In the genomic region with DNA sequence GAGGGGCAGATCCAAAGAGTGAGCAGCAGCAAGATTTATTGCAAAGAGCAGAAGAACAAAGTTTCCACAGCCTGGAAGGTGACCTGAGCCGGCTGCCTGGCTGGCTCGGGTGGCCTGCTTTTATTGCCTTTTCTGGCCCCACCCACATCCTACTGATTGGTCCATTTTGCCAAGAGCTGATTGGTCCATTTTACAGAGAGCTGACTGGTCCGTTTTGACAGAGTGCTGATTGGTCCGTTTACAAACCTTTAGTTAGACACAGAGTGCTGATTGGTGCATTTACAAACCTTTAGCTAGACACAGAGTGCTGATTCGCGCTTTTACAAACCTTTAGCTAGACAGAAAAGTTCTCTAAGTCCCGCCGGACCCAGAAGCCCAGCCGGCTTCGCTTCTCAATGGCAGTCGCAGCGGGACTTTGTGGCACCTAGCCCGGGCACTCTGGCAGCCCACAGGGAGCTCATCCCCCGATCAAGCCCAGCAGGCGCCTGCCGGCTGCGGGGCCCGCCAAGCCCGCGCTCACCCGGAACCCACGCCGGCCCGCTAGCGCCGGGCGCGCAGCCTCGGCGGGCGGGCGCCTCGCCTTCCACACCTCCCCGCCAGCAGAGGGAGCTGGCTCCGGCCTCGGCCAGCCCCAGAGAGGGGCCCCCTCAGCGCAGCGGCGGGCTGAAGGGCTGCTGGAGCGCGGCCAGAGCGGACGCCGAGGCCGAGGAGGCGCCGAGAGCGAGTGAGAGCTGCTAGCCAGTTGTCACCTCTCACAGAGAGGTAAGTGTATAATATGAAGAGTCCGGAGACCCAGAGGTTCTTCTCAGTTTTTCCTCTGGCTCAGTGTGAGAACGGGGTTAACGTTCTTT, we compare ENCODE assay signal across 8 cellular contexts.
DNase-seq lines count a peak whose midpoint lies in the region; ATAC-seq, FAIRE-seq and TF ChIP-seq lines count a peak whose summit lies in the region.

No MANE protein-coding gene starts in this region.

- no peaks in the 10 kb centered on the region for H3K79me2 ChIP-seq in astrocyte (ENCODE audit: insufficient read depth, low read length)

- DNase-seq in astrocyte (ENCODE audit: low read depth) = no peak
- DNase-seq in kidney = peak; percentile 82
- DNase-seq in thoracic aorta (ENCODE audit: low spot score) = no peak
- no peak for DNase-seq in NK-92 (lab: John Stamatoyannopoulos, UW; ENCODE audit: unreplicated experiment)
- DNase-seq in NCI-H774 (lab: John Stamatoyannopoulos, UW) = no peak
- DNase-seq in T-helper 2 cell treated with Interferon-gamma antibody and Interleukin-4, amounts not matched to agents 5 μg/mL and 100 μg/mL, for 36 hours (ENCODE audit: low spot score) = no peak

- H3K27me3 ChIP-seq in astrocyte (ENCODE audit: insufficient read depth, low read length) (no peaks in the 10 kb centered on the region), thoracic aorta (replicated peaks; ENCODE audit: insufficient read depth) (no peaks in the 10 kb centered on the region)

- H3K27me3 Mint-ChIP-seq in astrocyte (ENCODE audit: low read depth, unreplicated experiment) = no peaks in the 10 kb centered on the region
- H3K27me3 Mint-ChIP-seq in T-helper 2 cell treated with Interferon-gamma antibody and Interleukin-4, amounts not matched to agents 5 μg/mL and 100 μg/mL, for 36 hours (ENCODE audit: low read depth) = no peaks in the 10 kb centered on the region

- H3K36me3 ChIP-seq in astrocyte (ENCODE audit: insufficient read depth, low read length) (no peaks in the 10 kb centered on the region), kidney (ENCODE audit: control insufficient read depth in 1 of 2, insufficient read depth in 2 of 2, low read length in 2 of 2) (no peaks in the 10 kb centered on the region), thoracic aorta (no peaks in the 10 kb centered on the region)

- H3K4me1 Mint-ChIP-seq in astrocyte (ENCODE audit: low read depth, unreplicated experiment) = no peaks in the 10 kb centered on the region
- H3K4me1 Mint-ChIP-seq in T-helper 2 cell treated with Interferon-gamma antibody and Interleukin-4, amounts not matched to agents 5 μg/mL and 100 μg/mL, for 36 hours (ENCODE audit: low read depth) = no peaks in the 10 kb centered on the region

- H3K27ac Mint-ChIP-seq in astrocyte (ENCODE audit: unreplicated experiment) = no peak overlapping the region
- H3K27ac Mint-ChIP-seq in T-helper 2 cell treated with Interferon-gamma antibody and Interleukin-4, amounts not matched to agents 5 μg/mL and 100 μg/mL, for 36 hours = no peak overlapping the region

- no peaks in the 10 kb centered on the region for H3K4me1 ChIP-seq in astrocyte (ENCODE audit: insufficient read depth, low read length)
- no peaks in the 10 kb centered on the region for H3K4me1 ChIP-seq in kidney (ENCODE audit: control insufficient read depth in 1 of 2, insufficient read depth in 1 of 2, low read depth in 1 of 2, low read length in 2 of 2)
- no peaks in the 10 kb centered on the region for H3K4me1 ChIP-seq in thoracic aorta (ENCODE audit: control insufficient read depth in 1 of 2, low read depth in 2 of 2)

- H3K4me3 ChIP-seq in astrocyte (ENCODE audit: insufficient read depth, low read depth, low read length) = peak overlapping the region; percentile 42
- peak overlapping the region; percentile 49 to 52 for H3K4me3 ChIP-seq in kidney (ENCODE audit: low read length in 2 of 2)
- peak overlapping the region; percentile 77 for H3K4me3 ChIP-seq in thoracic aorta

- ATAC-seq in HG02970 (IDR thresholded peaks at IDR 0.05; ENCODE audit: low FRiP score, unreplicated experiment) (peak; percentile 89), thoracic aorta (ENCODE audit: insufficient number of reproducible peaks, low FRiP score, low read depth) (peak; percentile 59), HG02884 (IDR thresholded peaks at IDR 0.05; ENCODE audit: unreplicated experiment) (no peak)

- no peak overlapping the region for H3K4me3 Mint-ChIP-seq in astrocyte (ENCODE audit: unreplicated experiment)
- H3K4me3 Mint-ChIP-seq in T-helper 2 cell treated with Interferon-gamma antibody and Interleukin-4, amounts not matched to agents 5 μg/mL and 100 μg/mL, for 36 hours = no peak overlapping the region

- H3K27ac ChIP-seq in astrocyte (ENCODE audit: low read depth, low read length) (no peak overlapping the region), kidney (ENCODE audit: low read depth in 2 of 2, low read length in 2 of 2) (no peak overlapping the region), thoracic aorta (peak overlapping the region; percentile 26 to 58)

- no peaks in the 10 kb centered on the region for H4K20me1 ChIP-seq in astrocyte (ENCODE audit: insufficient read depth, low read length)

- peak overlapping the region; percentile 4 for H2AFZ ChIP-seq in astrocyte (ENCODE audit: low read depth, low read length)

- H3K9me3 ChIP-seq in astrocyte (ENCODE audit: insufficient read depth, low read depth, low read length) = no peaks in the 10 kb centered on the region
- peaks cover 0 to 4% of the 10 kb centered on the region in 2 donors for H3K9me3 ChIP-seq in kidney (ENCODE audit: control insufficient read depth in 1 of 2, low read length in 2 of 2)
- no peaks in the 10 kb centered on the region for H3K9me3 ChIP-seq in thoracic aorta

- intact Hi-C loops in kidney (cut with DNase I) = no loop called here

- peaks cover 15% of the 10 kb centered on the region for H3K9me3 Mint-ChIP-seq in astrocyte (ENCODE audit: unreplicated experiment)
- H3K9me3 Mint-ChIP-seq in T-helper 2 cell treated with Interferon-gamma antibody and Interleukin-4, amounts not matched to agents 5 μg/mL and 100 μg/mL, for 36 hours = peaks cover 28% of the 10 kb centered on the region

- no peak for FAIRE-seq in astrocyte (lab: Jason Lieb, UNC)
- no peak for FAIRE-seq in kidney (lab: Jason Lieb, UNC)

- no peaks in the 10 kb centered on the region for H3K36me3 Mint-ChIP-seq in astrocyte (ENCODE audit: low read depth, unreplicated experiment)
- no peaks in the 10 kb centered on the region for H3K36me3 Mint-ChIP-seq in T-helper 2 cell treated with Interferon-gamma antibody and Interleukin-4, amounts not matched to agents 5 μg/mL and 100 μg/mL, for 36 hours (ENCODE audit: low read depth)

- H3K9ac ChIP-seq in astrocyte (ENCODE audit: low read length) (no peak overlapping the region), kidney (ENCODE audit: low read length in 2 of 2) (peak overlapping the region in 1 of 2 donors; percentile 48)

- peak overlapping the region; percentile 54 for H3K4me2 ChIP-seq in astrocyte (ENCODE audit: low read length)

- no peak for TF ChIP-seq CTCF in astrocyte (IDR thresholded peaks at IDR 0.05; ENCODE audit: insufficient read depth, low read depth, low read length)
- no peak for TF ChIP-seq CTCF in kidney (IDR thresholded peaks at IDR 0.05; ENCODE audit: borderline replicate concordance, extremely low read depth, insufficient read depth)
- peak; percentile 28 for TF ChIP-seq CTCF in thoracic aorta (IDR thresholded peaks at IDR 0.05)

Comparison
In these comparisons a context has a peak if more than half of its experiments do, and no peak if none do; other contexts are left out.
1. H3K27ac ChIP-seq: peak in thoracic aorta (2 of 2); none in astrocyte (single experiment) and kidney (0 of 2).
2. Peak in every context shown above with its lines, with median percentiles within 50 percentile points of each other: H3K4me3 ChIP-seq.